Comparison of ENCODE assay signal across 18 cellular contexts in genomic region chr12:116459921-116460666, GRCh38.
DNase-seq lines count a peak whose midpoint lies in the region; ATAC-seq and TF ChIP-seq lines count a peak whose summit lies in the region.
"Had no signal": no experiment of that assay in that cellular context is flagged by ENCODE, and none has a peak within 500 bp of the region (broad histone marks: within the 10 kb centered on the region; RNA-seq: fewer than 3 reads in every experiment).

No MANE protein-coding gene starts in this region.

- peaks cover 15% of the 10 kb centered on the region for H3F3A ChIP-seq in SK-N-SH (replicated peaks; ENCODE audit: insufficient read depth)

- H3K9me3 ChIP-seq in SK-N-SH (no peaks in the 10 kb centered on the region), SK-N-MC (ENCODE audit: low read depth, low read length) (no peaks in the 10 kb centered on the region), hepatocyte (ENCODE audit: low read depth) (no peaks in the 10 kb centered on the region), spleen (no peaks in the 10 kb centered on the region), endodermal cell (ENCODE audit: control insufficient read depth, low read length) (no peaks in the 10 kb centered on the region)

- no peak for ATAC-seq in SK-N-SH treated with all-trans-retinoic acid at 6 μM for 48 hours
- ATAC-seq: activated T-cell treated with anti-CD3 and anti-CD28 coated beads, Interleukin-2, amount 50 U/mL, for 72 hours had no signal

- TF ChIP-seq CTCF in SK-N-SH (IDR thresholded peaks at IDR 0.05): no peak
- no peak for TF ChIP-seq CTCF in hepatocyte (IDR thresholded peaks at IDR 0.05; ENCODE audit: poor library complexity)
- TF ChIP-seq CTCF in spleen (IDR thresholded peaks at IDR 0.05 in 8 of 11, conservative IDR thresholded peaks at IDR 0.05 in 3 of 11): no peak
- no peak for TF ChIP-seq CTCF in endodermal cell (conservative IDR thresholded peaks at IDR 0.05)

- H3K4me1 Mint-ChIP-seq in endodermal cell: peaks cover 8% of the 10 kb centered on the region
- H3K4me1 Mint-ChIP-seq: activated CD4-positive, alpha-beta memory T cell treated with anti-CD3 and anti-CD28 coated beads, Interleukin-2, amount 10 ng/mL, durations not matched to agents 7 days and 5 days; activated naive CD8-positive, alpha-beta T cell treated with anti-CD3 and anti-CD28 coated beads, Interleukin-2, amount 10 ng/mL, durations not matched to agents 7 days and 5 days had no signal

- H3K9me3 Mint-ChIP-seq in endodermal cell: no peaks in the 10 kb centered on the region
- H3K9me3 Mint-ChIP-seq: activated CD4-positive, alpha-beta memory T cell treated with anti-CD3 and anti-CD28 coated beads, Interleukin-2, amount 10 ng/mL, durations not matched to agents 7 days and 5 days; activated naive CD8-positive, alpha-beta T cell treated with anti-CD3 and anti-CD28 coated beads, Interleukin-2, amount 10 ng/mL, durations not matched to agents 7 days and 5 days; activated T-cell treated with anti-CD3 and anti-CD28 coated beads, Interleukin-2, amount 50 U/mL, for 72 hours; CD4-positive, alpha-beta T cell had no signal

- intact Hi-C loops in spleen (cut with DNase I; ENCODE audit: low total_unique reads): no loop called here

- WGBS in SK-N-SH (ENCODE audit: low lambda C conversion rate): 80% methylated on average over 16 of the region's 17 CpGs
- WGBS in hepatocyte (ENCODE audit: low lambda C conversion rate, missing lambda C conversion rate): 60% methylated on average over 17 of the region's 17 CpGs
- WGBS in spleen, 5 donors: 86 to 89% (median 88%) methylated on average over 17 of the region's 17 CpGs
- whole genome bisulfite sequencing in endodermal cell (ENCODE audit: insufficient coverage in 1 of 2, insufficient read length in 1 of 2), 2 experiments: 85 to 86% methylated on average over 13 to 15 of the region's 17 CpGs

- no peak overlapping the region for H3K27ac Mint-ChIP-seq in endodermal cell
- H3K27ac Mint-ChIP-seq: activated CD4-positive, alpha-beta memory T cell treated with anti-CD3 and anti-CD28 coated beads, Interleukin-2, amount 10 ng/mL, durations not matched to agents 7 days and 5 days; activated naive CD8-positive, alpha-beta T cell treated with anti-CD3 and anti-CD28 coated beads, Interleukin-2, amount 10 ng/mL, durations not matched to agents 7 days and 5 days; activated T-cell treated with anti-CD3 and anti-CD28 coated beads, Interleukin-2, amount 50 U/mL, for 72 hours; CD4-positive, alpha-beta T cell had no signal

- no peaks in the 10 kb centered on the region for H3K79me2 ChIP-seq in SK-N-SH (ENCODE audit: insufficient read depth)
- H3K79me2 ChIP-seq in hepatocyte: no peaks in the 10 kb centered on the region

- H3K27me3 ChIP-seq in SK-N-SH (ENCODE audit: insufficient read depth) (no peaks in the 10 kb centered on the region), hepatocyte (no peaks in the 10 kb centered on the region), spleen (replicated peaks in 1 of 7) (peaks cover 0 to 9% (median 0%) of the 10 kb centered on the region in 7 donors), endodermal cell (ENCODE audit: control insufficient read depth, insufficient read depth, low read length, poor library complexity, severe bottlenecking) (no peaks in the 10 kb centered on the region)
- H3K27me3 ChIP-seq: cardiac muscle cell had no signal

- H3K9ac ChIP-seq in SK-N-SH (no peak overlapping the region), SK-N-MC (ENCODE audit: insufficient read length) (peak overlapping the region; percentile 34), endodermal cell (ENCODE audit: extremely low read depth, low read length, poor library complexity, severe bottlenecking) (no peak overlapping the region)

- H3K4me2 ChIP-seq in SK-N-SH: no peak overlapping the region
- H3K4me2 ChIP-seq in hepatocyte: peak overlapping the region; percentile 53

- H3K4me1 ChIP-seq in SK-N-SH (ENCODE audit: control insufficient read depth in 1 of 2, insufficient read depth in 2 of 2, low read depth in 1 of 2, low read length in 1 of 2) (peaks cover 0 to 12% of the 10 kb centered on the region in 2 experiments; a peak in 2 of 4 replicates), hepatocyte (ENCODE audit: insufficient read depth) (peaks cover 19% of the 10 kb centered on the region), spleen (peaks cover 0 to 17% (median 6%) of the 10 kb centered on the region in 6 donors), endodermal cell (ENCODE audit: control insufficient read depth, insufficient read depth, low read length) (no peaks in the 10 kb centered on the region)

- TF ChIP-seq RAD21 in SK-N-SH (IDR thresholded peaks at IDR 0.05; ENCODE audit: low read length): no peak

- H4K20me1 ChIP-seq in SK-N-SH (ENCODE audit: insufficient read depth) (no peaks in the 10 kb centered on the region), hepatocyte (ENCODE audit: insufficient read depth, poor library complexity, severe bottlenecking) (no peaks in the 10 kb centered on the region)

- H3K4me3 ChIP-seq in SK-N-SH (ENCODE audit: low read depth in 2 of 2, low read length in 1 of 2) (no peak overlapping the region), SK-N-MC (peak overlapping the region; percentile 54), hepatocyte (no peak overlapping the region), spleen (no peak overlapping the region), endodermal cell (ENCODE audit: low read length) (no peak overlapping the region)
- H3K4me3 ChIP-seq: cardiac muscle cell had no signal

- H3K4me3 Mint-ChIP-seq in endodermal cell: no peak overlapping the region
- H3K4me3 Mint-ChIP-seq: activated CD4-positive, alpha-beta memory T cell treated with anti-CD3 and anti-CD28 coated beads, Interleukin-2, amount 10 ng/mL, durations not matched to agents 7 days and 5 days; activated naive CD8-positive, alpha-beta T cell treated with anti-CD3 and anti-CD28 coated beads, Interleukin-2, amount 10 ng/mL, durations not matched to agents 7 days and 5 days; activated T-cell treated with anti-CD3 and anti-CD28 coated beads, Interleukin-2, amount 50 U/mL, for 72 hours; CD4-positive, alpha-beta T cell had no signal

- CTCF ChIA-PET in SK-N-SH (lab: Yijun Ruan, JAX): no interaction called here

- POLR2A ChIA-PET in SK-N-SH (lab: Yijun Ruan, JAX): no interaction called here

- H3K27ac ChIP-seq in SK-N-SH (ENCODE audit: low read depth in 2 of 2, low read length in 1 of 2) (no peak overlapping the region), SK-N-MC (peak overlapping the region; percentile 87), hepatocyte (peak overlapping the region; percentile 63), spleen (no peak overlapping the region), endodermal cell (ENCODE audit: low read depth, low read length) (no peak overlapping the region)
- H3K27ac ChIP-seq: cardiac muscle cell, WERI-Rb-1 had no signal

- no peaks in the 10 kb centered on the region for H3K27me3 Mint-ChIP-seq in endodermal cell (ENCODE audit: insufficient read depth)
- H3K27me3 Mint-ChIP-seq: CD4-positive, alpha-beta T cell had no signal

- H3K9me2 ChIP-seq in SK-N-SH (no peaks in the 10 kb centered on the region), hepatocyte (replicated peaks; ENCODE audit: insufficient read depth) (no peaks in the 10 kb centered on the region)

- DNase-seq in SK-N-SH (no peak), SK-N-MC (ENCODE audit: low read depth, low spot score) (peak; percentile 86), hepatocyte (ENCODE audit: low spot score) (peak; percentile 32), spleen (peak; percentile 22), endodermal cell (no peak), H4 (ENCODE audit: low spot score) (no peak)
- no peak for DNase-seq in activated CD4-positive, alpha-beta T cell treated with anti-CD3 and anti-CD28 coated beads, Interleukin-2, amount 50 U/mL, for 1 hour
- DNase-seq: activated CD4-positive, alpha-beta memory T cell treated with anti-CD3 and anti-CD28 coated beads, Interleukin-2, amount 10 ng/mL, durations not matched to agents 7 days and 5 days; activated naive CD8-positive, alpha-beta T cell treated with anti-CD3 and anti-CD28 coated beads, Interleukin-2, amount 10 ng/mL, durations not matched to agents 7 days and 5 days; activated T-cell treated with anti-CD3 and anti-CD28 coated beads, Interleukin-2, amount 50 U/mL, for 72 hours; CD4-positive, alpha-beta T cell; effector CD4-positive, alpha-beta T cell; MV-4-11; NCI-H2081; stimulated activated CD4-positive, alpha-beta T cell treated with anti-CD3 and anti-CD28 coated beads, Interleukin-4, amount 100 ng/mL, for 1 hour; WERI-Rb-1 had no signal

- no peaks in the 10 kb centered on the region for H3K36me3 ChIP-seq in SK-N-SH (replicated peaks in 1 of 2; ENCODE audit: control insufficient read depth in 1 of 2, insufficient read depth in 2 of 2, low read length in 1 of 2)
- H3K36me3 ChIP-seq in SK-N-MC (ENCODE audit: insufficient read depth, low read length): no peaks in the 10 kb centered on the region
- no peaks in the 10 kb centered on the region for H3K36me3 ChIP-seq in hepatocyte (replicated peaks; ENCODE audit: insufficient read depth, low read depth)
- H3K36me3 ChIP-seq in spleen: no peaks in the 10 kb centered on the region
- H3K36me3 ChIP-seq in endodermal cell (ENCODE audit: control insufficient read depth, insufficient read depth, low read length): no peaks in the 10 kb centered on the region
- H3K36me3 ChIP-seq: cardiac muscle cell, WERI-Rb-1 had no signal

- peak overlapping the region; percentile 29; the same call in 1 of the 2 replicates for H2AFZ ChIP-seq in SK-N-SH (ENCODE audit: low read depth)
- no peak overlapping the region for H2AFZ ChIP-seq in hepatocyte

- H3K36me3 Mint-ChIP-seq in endodermal cell (ENCODE audit: low read depth): no peaks in the 10 kb centered on the region
- H3K36me3 Mint-ChIP-seq: activated naive CD8-positive, alpha-beta T cell treated with anti-CD3 and anti-CD28 coated beads, Interleukin-2, amount 10 ng/mL, durations not matched to agents 7 days and 5 days had no signal

- TF ChIP-seq EP300 in SK-N-SH (IDR thresholded peaks at IDR 0.05; ENCODE audit: borderline replicate concordance in 1 of 2, low read depth in 1 of 2, low read length in 1 of 2): no peak

- TF ChIP-seq POLR2A in spleen (IDR thresholded peaks at IDR 0.05): no peak

TF ChIP-seq in SK-N-SH, 30 proteins besides CTCF, POLR2A, EP300 and RAD21:
- peak; percentile 92 for TF ChIP-seq RFX5 (IDR thresholded peaks at IDR 0.05; ENCODE audit: low read length)
- no peak for TF ChIP-seq POLR2AphosphoS5 (IDR thresholded peaks at IDR 0.05; ENCODE audit: low read depth, low read length)

TF ChIP-seq in SK-N-SH treated with all-trans-retinoic acid at 6 μM for 48 hours, 23 proteins besides CTCF, POLR2A, EP300 and RAD21 (continues in another document):
- no peak for TF ChIP-seq ZNF70 (CRISPR knock-in tag; IDR thresholded peaks at IDR 0.05)
- TF ChIP-seq ISL1 (CRISPR knock-in tag; IDR thresholded peaks at IDR 0.05): no peak
- no peak for TF ChIP-seq GLIS3 (CRISPR knock-in tag; IDR thresholded peaks at IDR 0.05)
- TF ChIP-seq CSDC2 (CRISPR knock-in tag; IDR thresholded peaks at IDR 0.05): no peak

Comparison
In these comparisons a context has a peak if more than half of its experiments do, and no peak if none do; other contexts are left out.
1. DNase-seq: peak in SK-N-MC (single experiment), hepatocyte (single experiment) and spleen (single experiment); none in SK-N-SH (single experiment), activated CD4-positive, alpha-beta T cell treated with anti-CD3 and anti-CD28 coated beads, Interleukin-2, amount 50 U/mL, for 1 hour (single experiment), endodermal cell (single experiment) and H4 (single experiment).
2. H3K27ac ChIP-seq: peak in SK-N-MC (single experiment) and hepatocyte (single experiment); none in SK-N-SH (0 of 2), spleen (0 of 8) and endodermal cell (single experiment).